ENCODE assay signal across 19 cellular contexts in the genomic region with DNA sequence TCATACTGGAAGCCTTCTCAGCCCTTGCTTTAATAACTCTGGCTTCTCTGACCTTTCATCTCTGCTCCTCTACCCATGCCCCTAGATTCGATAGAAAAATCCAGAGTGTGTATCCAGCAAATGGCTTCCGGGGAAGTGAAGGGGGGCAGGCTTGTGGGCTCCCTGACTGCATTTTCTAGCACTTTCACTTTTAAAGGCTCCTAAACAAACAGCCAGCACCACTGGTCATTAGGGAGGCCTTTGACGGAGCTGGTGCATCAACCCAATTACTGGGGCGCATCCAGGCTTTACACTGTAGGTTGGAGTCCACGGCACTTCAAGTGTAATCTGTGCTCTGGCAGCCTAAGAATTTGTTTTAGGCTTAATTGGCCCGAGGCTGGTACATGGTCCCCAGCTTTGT.
A peak's percentile ranks its signal among the peaks of the same experiment; 100 is the strongest.
DNase-seq lines count a peak whose midpoint lies in the region; ATAC-seq lines count a peak whose summit lies in the region.
"Had no signal": no experiment of that assay in that cellular context is flagged by ENCODE, and none has a peak within 500 bp of the region (broad histone marks: within the 10 kb centered on the region; RNA-seq: fewer than 3 reads in every experiment).

No MANE protein-coding gene starts in this region.

- WGBS in right cardiac atrium: 48% methylated on average over 6 of the region's 6 CpGs

- intact Hi-C loops in right cardiac atrium (cut with DNase I): no loop called here
- intact Hi-C loops in left ventricle myocardium superior (cut with micrococcal nuclease): no loop called here

- no peaks in the 10 kb centered on the region for H3K27me3 ChIP-seq in right cardiac atrium (ENCODE audit: control insufficient read depth, insufficient read depth)
- H3K27me3 ChIP-seq: neutrophil had no signal

- DNase-seq in right cardiac atrium: no peak
- no peak for DNase-seq in left ventricle myocardium superior
- DNase-seq in hepatic stellate cell (ENCODE audit: low spot score): peak; percentile 41
- peak; percentile 33 for DNase-seq in renal cortical epithelial cell (ENCODE audit: low read depth)
- no peak for DNase-seq in pons (ENCODE audit: low spot score)
- no peak for DNase-seq in effector memory CD8-positive, alpha-beta T cell
- DNase-seq in NCI-H1436 (lab: John Stamatoyannopoulos, UW): no peak
- DNase-seq: activated CD4-positive, alpha-beta T cell treated with anti-CD3 and anti-CD28 coated beads for 4 hours; aorta; CD4-positive, CD25-positive, alpha-beta regulatory T cell; KBM-7; NCI-H2081 treated with DMSO at 0.1 percent for 48 hours; NCI-H524 treated with DMSO at 0.1 percent for 48 hours; T1000 had no signal

- no peaks in the 10 kb centered on the region for H3K4me1 ChIP-seq in right cardiac atrium (ENCODE audit: control insufficient read depth, insufficient read depth, low read length)
- H3K4me1 ChIP-seq: A549, HAP-1 had no signal

- H3K4me1 Mint-ChIP-seq in effector memory CD8-positive, alpha-beta T cell (ENCODE audit: low read depth in 2 of 2): no peaks in the 10 kb centered on the region
- H3K4me1 Mint-ChIP-seq: CD4-positive, CD25-positive, alpha-beta regulatory T cell had no signal

- no peak overlapping the region for H3K27ac Mint-ChIP-seq in effector memory CD8-positive, alpha-beta T cell
- H3K27ac Mint-ChIP-seq: CD4-positive, CD25-positive, alpha-beta regulatory T cell; mesothelial cell of epicardium had no signal

- peaks cover 4 to 16% of the 10 kb centered on the region in 2 donors for H3K9me3 Mint-ChIP-seq in effector memory CD8-positive, alpha-beta T cell

- H3K27me3 Mint-ChIP-seq in effector memory CD8-positive, alpha-beta T cell: no peaks in the 10 kb centered on the region
- H3K27me3 Mint-ChIP-seq: CD4-positive, CD25-positive, alpha-beta regulatory T cell had no signal

- H3K4me3 Mint-ChIP-seq in effector memory CD8-positive, alpha-beta T cell: no peak overlapping the region
- H3K4me3 Mint-ChIP-seq: CD4-positive, CD25-positive, alpha-beta regulatory T cell; mesothelial cell of epicardium had no signal

- H3K27ac ChIP-seq in right cardiac atrium (ENCODE audit: low read length): no peak overlapping the region
- H3K27ac ChIP-seq: A549, neutrophil had no signal

- no peaks in the 10 kb centered on the region for H3K9me3 ChIP-seq in right cardiac atrium (ENCODE audit: control insufficient read depth, low read length)
- H3K9me3 ChIP-seq: A549, HAP-1, neutrophil had no signal

- no peaks in the 10 kb centered on the region for H3K36me3 Mint-ChIP-seq in effector memory CD8-positive, alpha-beta T cell (ENCODE audit: insufficient read depth)
- H3K36me3 Mint-ChIP-seq: CD4-positive, CD25-positive, alpha-beta regulatory T cell had no signal

- ATAC-seq in right cardiac atrium (peak in 1 of 2 donors; percentile 37), left ventricle myocardium superior (no peak), HG02571 (IDR thresholded peaks at IDR 0.05; ENCODE audit: unreplicated experiment) (no peak)
- no peak for ATAC-seq in effector memory CD8-positive, alpha-beta T cell (replicated peaks)
- ATAC-seq: A549 had no signal

- peak overlapping the region; percentile 2 for H3K4me3 ChIP-seq in right cardiac atrium (ENCODE audit: low read length)
- H3K4me3 ChIP-seq: A549, HAP-1 had no signal

Comparison
In these comparisons a context has a peak if more than half of its experiments do, and no peak if none do; other contexts are left out.
1. DNase-seq: peak in hepatic stellate cell (single experiment) and renal cortical epithelial cell (single experiment); none in right cardiac atrium (0 of 3), left ventricle myocardium superior (single experiment), pons (single experiment), effector memory CD8-positive, alpha-beta T cell (0 of 3) and NCI-H1436 (single experiment).